In the genomic region with DNA sequence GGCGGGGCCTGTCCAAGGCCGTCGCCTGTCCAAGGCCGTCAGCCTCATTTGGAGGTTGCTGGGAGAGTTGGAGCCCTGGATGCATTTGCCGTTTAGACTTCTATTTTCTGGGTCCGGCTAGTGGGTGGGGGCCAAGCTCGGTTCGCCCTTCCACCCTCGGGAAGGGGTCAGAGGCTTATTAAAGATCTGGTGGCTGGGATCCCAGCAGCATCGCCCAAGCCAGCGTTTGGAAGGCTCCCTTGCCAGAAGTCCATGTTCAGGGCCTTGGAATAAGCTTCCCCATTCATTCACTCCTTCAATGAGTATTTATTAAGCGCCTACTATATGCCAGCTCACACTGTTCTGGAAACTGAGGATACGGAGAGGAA, we compare ENCODE assay signal across 9 cellular contexts. TPM values are rescaled to one million over a fixed set of nuclear protein-coding genes. Genes with fewer than 3 reads are reported as not detected.
A peak's percentile ranks its signal among the peaks of the same experiment; 100 is the strongest.
DNase-seq lines count a peak whose midpoint lies in the region; ATAC-seq and TF ChIP-seq lines count a peak whose summit lies in the region.
"Had no signal": no experiment of that assay in that cellular context is flagged by ENCODE, and none has a peak within 500 bp of the region (broad histone marks: within the 10 kb centered on the region; RNA-seq: fewer than 3 reads in every experiment).

No MANE protein-coding gene starts in this region.

- H3K9me3 ChIP-seq in ES-I3 (ENCODE audit: control insufficient read depth, insufficient read depth, low read length) (no peaks in the 10 kb centered on the region), SJCRH30 (replicated peaks) (no peaks in the 10 kb centered on the region), esophagus squamous epithelium (no peaks in the 10 kb centered on the region)
- H3K9me3 ChIP-seq: mucosa of descending colon had no signal

- H3K36me3 ChIP-seq in ES-I3 (ENCODE audit: insufficient read depth, low read length), result no peaks in the 10 kb centered on the region
- H3K36me3 ChIP-seq in SJCRH30, result no peaks in the 10 kb centered on the region
- no peaks in the 10 kb centered on the region for H3K36me3 ChIP-seq in esophagus squamous epithelium

- H3K4me1 ChIP-seq in ES-I3 (ENCODE audit: insufficient read depth, low read length) (no peaks in the 10 kb centered on the region; the same call in 1 of the 2 replicates), SJCRH30 (no peaks in the 10 kb centered on the region; the same call in 1 of the 2 replicates), esophagus squamous epithelium (peaks cover 0 to 34% (median 7%) of the 10 kb centered on the region in 3 donors)

- H3K4me3 ChIP-seq in SJCRH30 (peak overlapping the region; percentile 72), esophagus squamous epithelium (peak overlapping the region; percentile 54 to 80 (median 66)), retinal pigment epithelial cell (ENCODE audit: low read length) (peak overlapping the region; percentile 27)

- intact Hi-C loops in esophagus squamous epithelium (cut with DNase I), result no loop called here

- WGBS in esophagus squamous epithelium, 2 donors, result 29% methylated on average over 5 of the region's 13 CpGs; no CpG with 5 or more reads in 1 of the 2 donors

- TF ChIP-seq CTCF in esophagus squamous epithelium (IDR thresholded peaks at IDR 0.05) (no peak), retinal pigment epithelial cell (conservative IDR thresholded peaks at IDR 0.05; ENCODE audit: low read depth, low read length) (no peak)

- no peak for ATAC-seq in HG02981 (IDR thresholded peaks at IDR 0.05; ENCODE audit: unreplicated experiment)

- TF ChIP-seq POLR2A in esophagus squamous epithelium (IDR thresholded peaks at IDR 0.05), result no peak

- H3K27me3 ChIP-seq in SJCRH30 (no peaks in the 10 kb centered on the region), esophagus squamous epithelium (peaks cover 0 to 30% (median 0%) of the 10 kb centered on the region in 4 donors)

- H3K27ac ChIP-seq in SJCRH30 (peak overlapping the region; percentile 42; the same call in 1 of the 2 replicates), esophagus squamous epithelium (peak overlapping the region in 3 of 4 donors; percentile 59 to 70 (median 63))

- DNase-seq in SJCRH30 (no peak), esophagus squamous epithelium (lab: John Stamatoyannopoulos, UW) (no peak), retinal pigment epithelial cell (ENCODE audit: low read depth) (no peak), COR-L47 (lab: John Stamatoyannopoulos, UW) (no peak), NCI-H510A treated with DMSO at 0.1 percent for 48 hours (lab: John Stamatoyannopoulos, UW) (no peak)
- no peak for DNase-seq in activated CD4-positive, CD25-positive, alpha-beta regulatory T cell treated with anti-CD3 and anti-CD28 coated beads, Interleukin-2, amount 50 U/mL, for 72 hours

- peak overlapping the region; percentile 75; the same call in 1 of the 2 replicates for H3K9ac ChIP-seq in ES-I3 (ENCODE audit: low read depth, low read length)

RNA-seq across cellular contexts. Expression of gene DOCK10, which starts 0.5 kb away (rescaled TPM):
- 12.3 and 15.3 TPM in 2 replicates for total RNA-seq in SJCRH30 (2014; rRNA removed; shearing (Covaris generic))
- total RNA-seq in esophagus squamous epithelium, result 10 to 100 TPM in 3 of 4 donors, 1 to 10 TPM in 1; 9.2 to 16.6 (median 11.7) TPM
